ENCODE assay signal across 1 cellular context in the genomic region with DNA sequence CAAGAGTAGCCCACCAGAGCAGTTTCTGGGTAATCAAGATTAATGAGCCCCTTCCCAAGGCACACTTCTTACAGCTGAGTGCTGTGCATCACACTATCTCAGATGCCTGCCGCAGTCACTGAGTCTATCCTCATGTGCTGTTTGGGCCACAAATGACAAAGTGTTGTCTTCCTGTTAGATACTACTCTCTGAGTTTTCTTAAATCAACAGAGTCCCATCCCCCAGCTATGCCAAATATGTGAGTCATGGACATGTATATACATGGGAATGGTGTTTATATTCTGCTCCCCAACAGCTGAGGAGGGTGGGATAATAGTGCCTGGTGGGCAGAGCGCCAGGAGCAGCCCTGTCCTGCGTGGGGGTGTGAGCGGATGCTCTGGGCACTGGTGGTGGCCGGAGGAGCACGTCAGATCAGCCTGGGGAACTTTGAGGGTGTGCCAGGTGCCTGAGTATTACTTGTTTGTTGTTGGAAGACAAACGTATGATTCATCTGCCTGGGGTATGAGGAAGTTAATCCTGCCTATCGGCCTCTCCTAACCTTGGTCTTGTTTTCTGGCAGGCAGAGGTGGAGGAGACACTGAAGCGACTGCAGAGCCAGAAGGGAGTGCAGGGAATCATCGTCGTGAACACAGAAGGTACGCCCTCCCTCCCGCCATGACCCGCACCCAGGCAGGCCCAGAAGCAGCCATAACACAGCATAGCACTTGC.
TF ChIP-seq lines count a peak whose summit lies in the region.

No MANE protein-coding gene starts in this region.

TF ChIP-seq in HepG2, 621 proteins besides CTCF, POLR2A, EP300 and RAD21 (continued from another document and continues in another):
- TF ChIP-seq, protein P1, sequence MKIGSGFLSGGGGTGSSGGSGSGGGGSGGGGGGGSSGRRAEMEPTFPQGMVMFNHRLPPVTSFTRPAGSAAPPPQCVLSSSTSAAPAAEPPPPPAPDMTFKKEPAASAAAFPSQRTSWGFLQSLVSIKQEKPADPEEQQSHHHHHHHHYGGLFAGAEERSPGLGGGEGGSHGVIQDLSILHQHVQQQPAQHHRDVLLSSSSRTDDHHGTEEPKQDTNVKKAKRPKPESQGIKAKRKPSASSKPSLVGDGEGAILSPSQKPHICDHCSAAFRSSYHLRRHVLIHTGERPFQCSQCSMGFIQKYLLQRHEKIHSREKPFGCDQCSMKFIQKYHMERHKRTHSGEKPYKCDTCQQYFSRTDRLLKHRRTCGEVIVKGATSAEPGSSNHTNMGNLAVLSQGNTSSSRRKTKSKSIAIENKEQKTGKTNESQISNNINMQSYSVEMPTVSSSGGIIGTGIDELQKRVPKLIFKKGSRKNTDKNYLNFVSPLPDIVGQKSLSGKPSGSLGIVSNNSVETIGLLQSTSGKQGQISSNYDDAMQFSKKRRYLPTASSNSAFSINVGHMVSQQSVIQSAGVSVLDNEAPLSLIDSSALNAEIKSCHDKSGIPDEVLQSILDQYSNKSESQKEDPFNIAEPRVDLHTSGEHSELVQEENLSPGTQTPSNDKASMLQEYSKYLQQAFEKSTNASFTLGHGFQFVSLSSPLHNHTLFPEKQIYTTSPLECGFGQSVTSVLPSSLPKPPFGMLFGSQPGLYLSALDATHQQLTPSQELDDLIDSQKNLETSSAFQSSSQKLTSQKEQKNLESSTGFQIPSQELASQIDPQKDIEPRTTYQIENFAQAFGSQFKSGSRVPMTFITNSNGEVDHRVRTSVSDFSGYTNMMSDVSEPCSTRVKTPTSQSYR (CRISPR knock-in tag; IDR thresholded peaks at IDR 0.05; ENCODE audit: borderline replicate concordance): peak; percentile 99
- TF ChIP-seq ZNF598 (CRISPR knock-in tag; IDR thresholded peaks at IDR 0.05; ENCODE audit: borderline replicate concordance): no peak
- peak; percentile 35; the same call in 1 of the 2 replicates for TF ChIP-seq SIX1 (CRISPR knock-in tag; IDR thresholded peaks at IDR 0.05; ENCODE audit: borderline replicate concordance)
- 0 out of 2 replicates have a peak, but pooled peaks have one; percentile 68 for TF ChIP-seq RARG (CRISPR knock-in tag; IDR thresholded peaks at IDR 0.05; ENCODE audit: low read depth)
- TF ChIP-seq, protein P2, sequence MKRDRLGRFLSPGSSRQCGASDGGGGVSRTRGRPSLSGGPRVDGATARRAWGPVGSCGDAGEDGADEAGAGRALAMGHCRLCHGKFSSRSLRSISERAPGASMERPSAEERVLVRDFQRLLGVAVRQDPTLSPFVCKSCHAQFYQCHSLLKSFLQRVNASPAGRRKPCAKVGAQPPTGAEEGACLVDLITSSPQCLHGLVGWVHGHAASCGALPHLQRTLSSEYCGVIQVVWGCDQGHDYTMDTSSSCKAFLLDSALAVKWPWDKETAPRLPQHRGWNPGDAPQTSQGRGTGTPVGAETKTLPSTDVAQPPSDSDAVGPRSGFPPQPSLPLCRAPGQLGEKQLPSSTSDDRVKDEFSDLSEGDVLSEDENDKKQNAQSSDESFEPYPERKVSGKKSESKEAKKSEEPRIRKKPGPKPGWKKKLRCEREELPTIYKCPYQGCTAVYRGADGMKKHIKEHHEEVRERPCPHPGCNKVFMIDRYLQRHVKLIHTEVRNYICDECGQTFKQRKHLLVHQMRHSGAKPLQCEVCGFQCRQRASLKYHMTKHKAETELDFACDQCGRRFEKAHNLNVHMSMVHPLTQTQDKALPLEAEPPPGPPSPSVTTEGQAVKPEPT (CRISPR knock-in tag; IDR thresholded peaks at IDR 0.05; ENCODE audit: low read depth): peak; percentile 61; the same call in 1 of the 2 replicates
- TF ChIP-seq, protein P3, sequence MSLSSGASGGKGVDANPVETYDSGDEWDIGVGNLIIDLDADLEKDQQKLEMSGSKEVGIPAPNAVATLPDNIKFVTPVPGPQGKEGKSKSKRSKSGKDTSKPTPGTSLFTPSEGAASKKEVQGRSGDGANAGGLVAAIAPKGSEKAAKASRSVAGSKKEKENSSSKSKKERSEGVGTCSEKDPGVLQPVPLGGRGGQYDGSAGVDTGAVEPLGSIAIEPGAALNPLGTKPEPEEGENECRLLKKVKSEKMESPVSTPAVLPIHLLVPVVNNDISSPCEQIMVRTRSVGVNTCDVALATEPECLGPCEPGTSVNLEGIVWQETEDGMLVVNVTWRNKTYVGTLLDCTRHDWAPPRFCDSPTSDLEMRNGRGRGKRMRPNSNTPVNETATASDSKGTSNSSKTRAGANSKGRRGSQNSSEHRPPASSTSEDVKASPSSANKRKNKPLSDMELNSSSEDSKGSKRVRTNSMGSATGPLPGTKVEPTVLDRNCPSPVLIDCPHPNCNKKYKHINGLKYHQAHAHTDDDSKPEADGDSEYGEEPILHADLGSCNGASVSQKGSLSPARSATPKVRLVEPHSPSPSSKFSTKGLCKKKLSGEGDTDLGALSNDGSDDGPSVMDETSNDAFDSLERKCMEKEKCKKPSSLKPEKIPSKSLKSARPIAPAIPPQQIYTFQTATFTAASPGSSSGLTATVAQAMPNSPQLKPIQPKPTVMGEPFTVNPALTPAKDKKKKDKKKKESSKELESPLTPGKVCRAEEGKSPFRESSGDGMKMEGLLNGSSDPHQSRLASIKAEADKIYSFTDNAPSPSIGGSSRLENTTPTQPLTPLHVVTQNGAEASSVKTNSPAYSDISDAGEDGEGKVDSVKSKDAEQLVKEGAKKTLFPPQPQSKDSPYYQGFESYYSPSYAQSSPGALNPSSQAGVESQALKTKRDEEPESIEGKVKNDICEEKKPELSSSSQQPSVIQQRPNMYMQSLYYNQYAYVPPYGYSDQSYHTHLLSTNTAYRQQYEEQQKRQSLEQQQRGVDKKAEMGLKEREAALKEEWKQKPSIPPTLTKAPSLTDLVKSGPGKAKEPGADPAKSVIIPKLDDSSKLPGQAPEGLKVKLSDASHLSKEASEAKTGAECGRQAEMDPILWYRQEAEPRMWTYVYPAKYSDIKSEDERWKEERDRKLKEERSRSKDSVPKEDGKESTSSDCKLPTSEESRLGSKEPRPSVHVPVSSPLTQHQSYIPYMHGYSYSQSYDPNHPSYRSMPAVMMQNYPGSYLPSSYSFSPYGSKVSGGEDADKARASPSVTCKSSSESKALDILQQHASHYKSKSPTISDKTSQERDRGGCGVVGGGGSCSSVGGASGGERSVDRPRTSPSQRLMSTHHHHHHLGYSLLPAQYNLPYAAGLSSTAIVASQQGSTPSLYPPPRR (CRISPR knock-in tag; IDR thresholded peaks at IDR 0.05; ENCODE audit: borderline replicate concordance): peak; percentile 77
- TF ChIP-seq, protein P4, sequence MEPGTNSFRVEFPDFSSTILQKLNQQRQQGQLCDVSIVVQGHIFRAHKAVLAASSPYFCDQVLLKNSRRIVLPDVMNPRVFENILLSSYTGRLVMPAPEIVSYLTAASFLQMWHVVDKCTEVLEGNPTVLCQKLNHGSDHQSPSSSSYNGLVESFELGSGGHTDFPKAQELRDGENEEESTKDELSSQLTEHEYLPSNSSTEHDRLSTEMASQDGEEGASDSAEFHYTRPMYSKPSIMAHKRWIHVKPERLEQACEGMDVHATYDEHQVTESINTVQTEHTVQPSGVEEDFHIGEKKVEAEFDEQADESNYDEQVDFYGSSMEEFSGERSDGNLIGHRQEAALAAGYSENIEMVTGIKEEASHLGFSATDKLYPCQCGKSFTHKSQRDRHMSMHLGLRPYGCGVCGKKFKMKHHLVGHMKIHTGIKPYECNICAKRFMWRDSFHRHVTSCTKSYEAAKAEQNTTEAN (CRISPR knock-in tag; conservative IDR thresholded peaks at IDR 0.05): peak; percentile 68; the same call in 1 of the 2 replicates
- no peak for TF ChIP-seq SP2 (CRISPR knock-in tag; IDR thresholded peaks at IDR 0.05)
- TF ChIP-seq, protein P5, sequence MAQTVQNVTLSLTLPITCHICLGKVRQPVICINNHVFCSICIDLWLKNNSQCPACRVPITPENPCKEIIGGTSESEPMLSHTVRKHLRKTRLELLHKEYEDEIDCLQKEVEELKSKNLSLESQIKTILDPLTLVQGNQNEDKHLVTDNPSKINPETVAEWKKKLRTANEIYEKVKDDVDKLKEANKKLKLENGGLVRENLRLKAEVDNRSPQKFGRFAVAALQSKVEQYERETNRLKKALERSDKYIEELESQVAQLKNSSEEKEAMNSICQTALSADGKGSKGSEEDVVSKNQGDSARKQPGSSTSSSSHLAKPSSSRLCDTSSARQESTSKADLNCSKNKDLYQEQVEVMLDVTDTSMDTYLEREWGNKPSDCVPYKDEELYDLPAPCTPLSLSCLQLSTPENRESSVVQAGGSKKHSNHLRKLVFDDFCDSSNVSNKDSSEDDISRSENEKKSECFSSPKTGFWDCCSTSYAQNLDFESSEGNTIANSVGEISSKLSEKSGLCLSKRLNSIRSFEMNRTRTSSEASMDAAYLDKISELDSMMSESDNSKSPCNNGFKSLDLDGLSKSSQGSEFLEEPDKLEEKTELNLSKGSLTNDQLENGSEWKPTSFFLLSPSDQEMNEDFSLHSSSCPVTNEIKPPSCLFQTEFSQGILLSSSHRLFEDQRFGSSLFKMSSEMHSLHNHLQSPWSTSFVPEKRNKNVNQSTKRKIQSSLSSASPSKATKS (CRISPR knock-in tag; IDR thresholded peaks at IDR 0.05): no peak
- TF ChIP-seq ZNF446 (CRISPR knock-in tag; IDR thresholded peaks at IDR 0.05): no peak
- TF ChIP-seq HOXA9 (CRISPR knock-in tag; IDR thresholded peaks at IDR 0.05; ENCODE audit: borderline replicate concordance): peak; percentile 92; the same call in 1 of the 2 replicates
- TF ChIP-seq SMAD3 (CRISPR knock-in tag; IDR thresholded peaks at IDR 0.05): peak; percentile 82
- TF ChIP-seq, protein P6, sequence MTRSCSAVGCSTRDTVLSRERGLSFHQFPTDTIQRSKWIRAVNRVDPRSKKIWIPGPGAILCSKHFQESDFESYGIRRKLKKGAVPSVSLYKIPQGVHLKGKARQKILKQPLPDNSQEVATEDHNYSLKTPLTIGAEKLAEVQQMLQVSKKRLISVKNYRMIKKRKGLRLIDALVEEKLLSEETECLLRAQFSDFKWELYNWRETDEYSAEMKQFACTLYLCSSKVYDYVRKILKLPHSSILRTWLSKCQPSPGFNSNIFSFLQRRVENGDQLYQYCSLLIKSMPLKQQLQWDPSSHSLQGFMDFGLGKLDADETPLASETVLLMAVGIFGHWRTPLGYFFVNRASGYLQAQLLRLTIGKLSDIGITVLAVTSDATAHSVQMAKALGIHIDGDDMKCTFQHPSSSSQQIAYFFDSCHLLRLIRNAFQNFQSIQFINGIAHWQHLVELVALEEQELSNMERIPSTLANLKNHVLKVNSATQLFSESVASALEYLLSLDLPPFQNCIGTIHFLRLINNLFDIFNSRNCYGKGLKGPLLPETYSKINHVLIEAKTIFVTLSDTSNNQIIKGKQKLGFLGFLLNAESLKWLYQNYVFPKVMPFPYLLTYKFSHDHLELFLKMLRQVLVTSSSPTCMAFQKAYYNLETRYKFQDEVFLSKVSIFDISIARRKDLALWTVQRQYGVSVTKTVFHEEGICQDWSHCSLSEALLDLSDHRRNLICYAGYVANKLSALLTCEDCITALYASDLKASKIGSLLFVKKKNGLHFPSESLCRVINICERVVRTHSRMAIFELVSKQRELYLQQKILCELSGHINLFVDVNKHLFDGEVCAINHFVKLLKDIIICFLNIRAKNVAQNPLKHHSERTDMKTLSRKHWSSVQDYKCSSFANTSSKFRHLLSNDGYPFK (CRISPR knock-in tag; IDR thresholded peaks at IDR 0.05; ENCODE audit: borderline replicate concordance): peak; percentile 84; the same call in 1 of the 2 replicates
- TF ChIP-seq ELF4 (CRISPR knock-in tag; IDR thresholded peaks at IDR 0.05; ENCODE audit: borderline replicate concordance): peak; percentile 12; the same call in 1 of the 2 replicates
- TF ChIP-seq, protein P7, sequence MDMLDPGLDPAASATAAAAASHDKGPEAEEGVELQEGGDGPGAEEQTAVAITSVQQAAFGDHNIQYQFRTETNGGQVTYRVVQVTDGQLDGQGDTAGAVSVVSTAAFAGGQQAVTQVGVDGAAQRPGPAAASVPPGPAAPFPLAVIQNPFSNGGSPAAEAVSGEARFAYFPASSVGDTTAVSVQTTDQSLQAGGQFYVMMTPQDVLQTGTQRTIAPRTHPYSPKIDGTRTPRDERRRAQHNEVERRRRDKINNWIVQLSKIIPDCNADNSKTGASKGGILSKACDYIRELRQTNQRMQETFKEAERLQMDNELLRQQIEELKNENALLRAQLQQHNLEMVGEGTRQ (IDR thresholded peaks at IDR 0.05; ENCODE audit: low read depth, low read length): no peak
- TF ChIP-seq, protein P7 (CRISPR knock-in tag; IDR thresholded peaks at IDR 0.05; ENCODE audit: borderline replicate concordance): no peak
- no peak for TF ChIP-seq KAT2B (IDR thresholded peaks at IDR 0.05; ENCODE audit: borderline replicate concordance, low read depth, low read length)
- TF ChIP-seq, protein P8, sequence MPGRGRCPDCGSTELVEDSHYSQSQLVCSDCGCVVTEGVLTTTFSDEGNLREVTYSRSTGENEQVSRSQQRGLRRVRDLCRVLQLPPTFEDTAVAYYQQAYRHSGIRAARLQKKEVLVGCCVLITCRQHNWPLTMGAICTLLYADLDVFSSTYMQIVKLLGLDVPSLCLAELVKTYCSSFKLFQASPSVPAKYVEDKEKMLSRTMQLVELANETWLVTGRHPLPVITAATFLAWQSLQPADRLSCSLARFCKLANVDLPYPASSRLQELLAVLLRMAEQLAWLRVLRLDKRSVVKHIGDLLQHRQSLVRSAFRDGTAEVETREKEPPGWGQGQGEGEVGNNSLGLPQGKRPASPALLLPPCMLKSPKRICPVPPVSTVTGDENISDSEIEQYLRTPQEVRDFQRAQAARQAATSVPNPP (CRISPR knock-in tag; IDR thresholded peaks at IDR 0.05): no peak
- TF ChIP-seq ZNF589 (CRISPR knock-in tag; conservative IDR thresholded peaks at IDR 0.05): peak; percentile 96
- peak; percentile 68 for TF ChIP-seq ZNF644 (CRISPR knock-in tag; IDR thresholded peaks at IDR 0.05; ENCODE audit: low read depth)
- TF ChIP-seq PRMT3 (CRISPR knock-in tag; IDR thresholded peaks at IDR 0.05; ENCODE audit: borderline replicate concordance, low read depth): no peak
- peak; percentile 89 for TF ChIP-seq HDAC2 (CRISPR knock-in tag; IDR thresholded peaks at IDR 0.05)
- TF ChIP-seq RNF2 (conservative IDR thresholded peaks at IDR 0.05; ENCODE audit: low read depth): peak; percentile 69; the same call in 1 of the 2 replicates
- no peak for TF ChIP-seq BRCA1 (CRISPR knock-in tag; IDR thresholded peaks at IDR 0.05)
- no peak for TF ChIP-seq TOPORS (CRISPR knock-in tag; IDR thresholded peaks at IDR 0.05)
- 0 out of 2 replicates have a peak, but pooled peaks have one; percentile 50 for TF ChIP-seq NCOR1 (IDR thresholded peaks at IDR 0.05; ENCODE audit: borderline replicate concordance, low read length)
- no peak for TF ChIP-seq PCBP2 (optimal IDR thresholded peaks at IDR 0.05; ENCODE audit: low read depth, low read length, poor library complexity, severe bottlenecking)
- TF ChIP-seq, protein P9, sequence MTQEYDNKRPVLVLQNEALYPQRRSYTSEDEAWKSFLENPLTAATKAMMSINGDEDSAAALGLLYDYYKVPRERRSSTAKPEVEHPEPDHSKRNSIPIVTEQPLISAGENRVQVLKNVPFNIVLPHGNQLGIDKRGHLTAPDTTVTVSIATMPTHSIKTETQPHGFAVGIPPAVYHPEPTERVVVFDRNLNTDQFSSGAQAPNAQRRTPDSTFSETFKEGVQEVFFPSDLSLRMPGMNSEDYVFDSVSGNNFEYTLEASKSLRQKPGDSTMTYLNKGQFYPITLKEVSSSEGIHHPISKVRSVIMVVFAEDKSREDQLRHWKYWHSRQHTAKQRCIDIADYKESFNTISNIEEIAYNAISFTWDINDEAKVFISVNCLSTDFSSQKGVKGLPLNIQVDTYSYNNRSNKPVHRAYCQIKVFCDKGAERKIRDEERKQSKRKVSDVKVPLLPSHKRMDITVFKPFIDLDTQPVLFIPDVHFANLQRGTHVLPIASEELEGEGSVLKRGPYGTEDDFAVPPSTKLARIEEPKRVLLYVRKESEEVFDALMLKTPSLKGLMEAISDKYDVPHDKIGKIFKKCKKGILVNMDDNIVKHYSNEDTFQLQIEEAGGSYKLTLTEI (CRISPR knock-in tag; conservative IDR thresholded peaks at IDR 0.05): no peak
